ENCODE assay signal across 8 cellular contexts in the genomic region with DNA sequence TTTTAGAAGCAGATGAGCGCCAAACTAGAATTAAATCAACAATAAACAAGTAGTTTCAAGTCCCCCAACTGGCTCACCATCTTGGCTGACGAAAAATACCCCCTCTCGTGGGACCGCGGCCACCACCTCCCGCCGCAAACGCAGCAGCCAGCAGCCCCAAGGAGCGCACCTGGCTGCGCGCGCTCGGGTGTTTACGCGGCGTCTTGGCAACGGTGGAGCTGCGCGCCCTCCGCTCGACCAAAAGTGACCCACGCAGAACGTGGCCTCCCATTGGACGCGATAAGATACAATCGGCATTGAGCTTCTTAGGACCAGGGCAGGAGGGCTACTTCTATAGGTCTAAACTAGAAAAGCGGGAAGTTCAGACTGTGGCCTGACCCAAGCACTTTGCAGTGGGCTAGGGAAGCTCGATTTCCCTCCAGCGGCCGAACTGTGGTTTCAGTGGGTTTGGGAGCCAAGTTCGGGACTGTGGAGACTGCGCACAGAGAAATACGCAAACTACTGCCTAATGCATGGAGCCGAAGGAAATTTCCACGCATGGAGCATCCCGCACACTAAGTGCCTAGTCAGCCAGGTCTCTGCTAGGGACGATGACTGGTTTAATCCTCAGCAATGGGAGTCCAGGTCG. TPM values are rescaled to one million over a fixed set of nuclear protein-coding genes. Genes with fewer than 3 reads are reported as not detected.
DNase-seq lines count a peak whose midpoint lies in the region; ATAC-seq and TF ChIP-seq lines count a peak whose summit lies in the region.

MNS1 (minus strand) TSS at position 245 of the 628 bp plus-strand sequence; CDS start at position 80, 165 bp downstream.

- ATAC-seq in HG03439 (IDR thresholded peaks at IDR 0.05; ENCODE audit: unreplicated experiment): peak; percentile 98

- 2% methylated on average over 38 of the region's 38 CpGs for WGBS in liver

- H3K4me1 ChIP-seq in duodenal mucosa (ENCODE audit: control insufficient read depth in 1 of 2, insufficient read depth in 2 of 2, low read length in 2 of 2) (peaks cover 20 to 24% of the 10 kb centered on the region in 2 donors), liver (ENCODE audit: control insufficient read depth in 4 of 4, insufficient read depth in 4 of 4, low read length in 3 of 4) (peaks cover 6 to 15% (median 10%) of the 10 kb centered on the region in 4 donors)

- TF ChIP-seq CTCF in C4-2B (conservative IDR thresholded peaks at IDR 0.05) (no peak; the same call in 1 of the 2 replicates), liver (IDR thresholded peaks at IDR 0.05; ENCODE audit: low read depth, low read length, missing input control) (no peak)

- DNase-seq in GM19240 (ENCODE audit: insufficient read length, low spot score) (peak; percentile 77), NCI-H524 (lab: John Stamatoyannopoulos, UW) (peak; percentile 95 to 98)
- DNase-seq in activated CD4-positive, alpha-beta T cell treated with anti-CD3 and anti-CD28 coated beads, Interleukin-2, amount 50 U/mL, for 24 hours (ENCODE audit: low read depth in 1 of 2, low spot score in 1 of 2): peak; percentile 24 to 56
- DNase-seq in stimulated activated CD4-positive, alpha-beta T cell treated with anti-CD3 and anti-CD28 coated beads, Interleukin-4, amount 100 ng/mL, for 24 hours: peak; percentile 66

- H3K9me3 ChIP-seq in duodenal mucosa (ENCODE audit: control insufficient read depth in 1 of 2, low read length in 2 of 2) (no peaks in the 10 kb centered on the region), liver (ENCODE audit: control insufficient read depth in 4 of 4, low read length in 3 of 4) (no peaks in the 10 kb centered on the region)

- H3K4me3 ChIP-seq in duodenal mucosa (ENCODE audit: low read depth in 1 of 2, low read length in 2 of 2) (peak within 1 kb of the TSS; percentile 75 to 77), liver (ENCODE audit: low read depth in 1 of 3, low read length in 3 of 3) (peak within 1 kb of the TSS; percentile 62 to 69 (median 67))

- H3K36me3 ChIP-seq in duodenal mucosa (ENCODE audit: control insufficient read depth in 1 of 2, insufficient read depth in 2 of 2, low read length in 2 of 2) (no peaks in the 10 kb centered on the region), liver (ENCODE audit: control insufficient read depth in 4 of 4, insufficient read depth in 3 of 4, low read depth in 1 of 4, low read length in 3 of 4) (no peaks in the 10 kb centered on the region)

- H3K27me3 ChIP-seq in duodenal mucosa (ENCODE audit: control insufficient read depth in 1 of 2, insufficient read depth in 2 of 2, low read length in 2 of 2) (no peaks in the 10 kb centered on the region), liver (ENCODE audit: control insufficient read depth in 4 of 4, insufficient read depth in 4 of 4, low read length in 3 of 4) (no peaks in the 10 kb centered on the region)

- TF ChIP-seq RAD21 in liver (IDR thresholded peaks at IDR 0.05): no peak

- H3K27ac ChIP-seq in C4-2B: peak within 1 kb of the TSS; percentile 61
- H3K27ac ChIP-seq in duodenal mucosa (ENCODE audit: low read depth, low read length): no peak within 1 kb of the TSS
- H3K27ac ChIP-seq in liver (ENCODE audit: low read depth in 1 of 2, low read length in 2 of 2): no peak within 1 kb of the TSS

- H3K9ac ChIP-seq in duodenal mucosa (ENCODE audit: low read depth in 1 of 2, low read length in 2 of 2) (peak within 1 kb of the TSS; percentile 16 to 35), liver (ENCODE audit: low read depth in 1 of 2, low read length in 2 of 2) (peak within 1 kb of the TSS; percentile 49 to 60)

TF ChIP-seq in liver, 16 proteins besides CTCF, POLR2A, EP300 and RAD21:
- TF ChIP-seq SP1 (IDR thresholded peaks at IDR 0.05) (peak; percentile 79), MAX (IDR thresholded peaks at IDR 0.05) (peak; percentile 45), HNF4G (IDR thresholded peaks at IDR 0.05) (no peak)
- TF ChIP-seq, protein P1, sequence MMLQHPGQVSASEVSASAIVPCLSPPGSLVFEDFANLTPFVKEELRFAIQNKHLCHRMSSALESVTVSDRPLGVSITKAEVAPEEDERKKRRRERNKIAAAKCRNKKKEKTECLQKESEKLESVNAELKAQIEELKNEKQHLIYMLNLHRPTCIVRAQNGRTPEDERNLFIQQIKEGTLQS (IDR thresholded peaks at IDR 0.05): no peak

RNA-seq across cellular contexts. Expression of gene MNS1, which starts in this region (rescaled TPM):
- 1 to 10 TPM in 1 of 2 donors, under 1 TPM in 1; 0.08 to 1.3 TPM for total RNA-seq in liver
- under 1 TPM; 0.38 to 0.45 TPM for polyA plus RNA-seq in liver

Comparison
In these comparisons a context has a peak if more than half of its experiments do, and no peak if none do; other contexts are left out.
1. DNase-seq: peak in every context shown above with its lines; median percentile 96 in NCI-H524; 77 in GM19240; 66 in stimulated activated CD4-positive, alpha-beta T cell treated with anti-CD3 and anti-CD28 coated beads, Interleukin-4, amount 100 ng/mL, for 24 hours; 40 in activated CD4-positive, alpha-beta T cell treated with anti-CD3 and anti-CD28 coated beads, Interleukin-2, amount 50 U/mL, for 24 hours.